30 cellular contexts compared by ENCODE assay signal in genomic region chr21:42701706-42702456, GRCh38.
"Had no signal": no experiment of that assay in that cellular context is flagged by ENCODE, and none has a peak within 500 bp of the region (broad histone marks: within the 10 kb centered on the region; RNA-seq: fewer than 3 reads in every experiment).

No MANE protein-coding gene starts in this region.

- H3K4me3 ChIP-seq: adrenal gland, body of pancreas, esophagus squamous epithelium, gastroesophageal sphincter, heart right ventricle had no signal

- DNase-seq: activated CD4-positive, alpha-beta memory T cell treated with anti-CD3 and anti-CD28 coated beads for 36 hours; activated CD4-positive, alpha-beta T cell treated with anti-CD3 and anti-CD28 coated beads for 36 hours; activated CD4-positive, alpha-beta T cell treated with anti-CD3 and anti-CD28 coated beads, Interleukin-2, amount 10 ng/mL, durations not matched to agents 24 days and 14 days; activated CD4-positive, CD25-positive, alpha-beta regulatory T cell; activated CD4-positive, CD25-positive, alpha-beta regulatory T cell treated with anti-CD3 and anti-CD28 coated beads, Interleukin-2, amount 50 U/mL, for 72 hours; activated CD8-positive, alpha-beta memory T cell treated with anti-CD3 and anti-CD28 coated beads, Interleukin-2, amount 10 ng/mL, durations not matched to agents 7 days and 5 days; activated CD8-positive, alpha-beta memory T cell treated with anti-CD3 and anti-CD28 coated beads, Interleukin-2, amount 50 U/mL, for 4 hours; activated CD8-positive, alpha-beta T cell treated with anti-CD3 and anti-CD28 coated beads, Interleukin-2, amount 10 ng/mL, durations not matched to agents 7 days and 5 days; activated naive CD4-positive, alpha-beta T cell treated with anti-CD3 and anti-CD28 coated beads for 36 hours; activated naive CD8-positive, alpha-beta T cell treated with anti-CD3 and anti-CD28 coated beads for 36 hours; activated naive CD8-positive, alpha-beta T cell treated with anti-CD3 and anti-CD28 coated beads, Interleukin-2, amount 50 U/mL, for 24 hours; activated T-cell treated with anti-CD3 and anti-CD28 coated beads, Interleukin-2, amount 50 U/mL, for 1 hour; activated T-cell treated with anti-CD3 and anti-CD28 coated beads, Interleukin-2, amount 50 U/mL, for 48 hours; adrenal gland; amygdala; aorta; cortex of kidney; dermis blood vessel endothelial cell; effector CD4-positive, alpha-beta T cell; effector memory CD8-positive, alpha-beta T cell; esophagus squamous epithelium; foreskin melanocyte; heart right ventricle; T-helper 2 cell; WERI-Rb-1 had no signal

- H3K9me3 ChIP-seq: adrenal gland, esophagus squamous epithelium had no signal

- FAIRE-seq: colon, endothelial cell of umbilical vein had no signal

- H3K36me3 ChIP-seq: adrenal gland, esophagus squamous epithelium had no signal

- H3K27me3 ChIP-seq: adrenal gland, body of pancreas, esophagus squamous epithelium, gastroesophageal sphincter had no signal

- H3K4me1 ChIP-seq: body of pancreas, esophagus squamous epithelium, gastroesophageal sphincter, heart right ventricle had no signal

- ATAC-seq: activated CD4-positive, alpha-beta T cell treated with anti-CD3 and anti-CD28 coated beads for 36 hours; activated CD8-positive, alpha-beta memory T cell treated with anti-CD3 and anti-CD28 coated beads, Interleukin-2, amount 10 ng/mL, durations not matched to agents 7 days and 5 days; activated CD8-positive, alpha-beta T cell treated with anti-CD3 and anti-CD28 coated beads, Interleukin-2, amount 10 ng/mL, durations not matched to agents 7 days and 5 days; activated naive CD8-positive, alpha-beta T cell treated with anti-CD3 and anti-CD28 coated beads, Interleukin-2, amount 50 U/mL, for 24 hours; body of pancreas; effector memory CD8-positive, alpha-beta T cell; gastroesophageal sphincter; heart right ventricle had no signal

- H3K27ac ChIP-seq: adrenal gland, body of pancreas, epithelial cell of prostate, esophagus squamous epithelium, gastroesophageal sphincter, heart right ventricle, WERI-Rb-1 had no signal
